ENCODE assay signal across 1 cellular context in the genomic region with DNA sequence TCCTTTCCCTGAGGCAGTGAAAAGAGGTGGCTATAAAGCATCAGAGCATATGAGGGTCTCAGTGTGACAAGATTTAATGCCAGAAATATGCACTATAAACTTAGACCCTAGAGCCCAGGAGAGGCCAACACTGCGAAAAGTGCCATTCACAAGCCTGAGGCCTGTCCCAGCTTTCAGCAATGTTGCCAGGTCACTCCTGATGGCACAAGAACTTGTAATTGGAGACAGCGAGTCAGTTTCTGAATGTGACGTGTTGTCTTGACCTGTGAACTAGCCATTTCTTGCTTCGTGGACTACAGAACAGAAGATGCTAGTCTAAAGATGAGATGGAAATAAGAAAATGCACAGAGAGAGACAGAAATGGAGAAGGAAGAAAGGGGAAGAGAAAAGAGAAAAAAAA.
TF ChIP-seq lines count a peak whose summit lies in the region.

No MANE protein-coding gene starts in this region.

TF ChIP-seq in GM23338, 12 proteins besides CTCF, POLR2A, EP300 and RAD21:
- TF ChIP-seq, protein P1, sequence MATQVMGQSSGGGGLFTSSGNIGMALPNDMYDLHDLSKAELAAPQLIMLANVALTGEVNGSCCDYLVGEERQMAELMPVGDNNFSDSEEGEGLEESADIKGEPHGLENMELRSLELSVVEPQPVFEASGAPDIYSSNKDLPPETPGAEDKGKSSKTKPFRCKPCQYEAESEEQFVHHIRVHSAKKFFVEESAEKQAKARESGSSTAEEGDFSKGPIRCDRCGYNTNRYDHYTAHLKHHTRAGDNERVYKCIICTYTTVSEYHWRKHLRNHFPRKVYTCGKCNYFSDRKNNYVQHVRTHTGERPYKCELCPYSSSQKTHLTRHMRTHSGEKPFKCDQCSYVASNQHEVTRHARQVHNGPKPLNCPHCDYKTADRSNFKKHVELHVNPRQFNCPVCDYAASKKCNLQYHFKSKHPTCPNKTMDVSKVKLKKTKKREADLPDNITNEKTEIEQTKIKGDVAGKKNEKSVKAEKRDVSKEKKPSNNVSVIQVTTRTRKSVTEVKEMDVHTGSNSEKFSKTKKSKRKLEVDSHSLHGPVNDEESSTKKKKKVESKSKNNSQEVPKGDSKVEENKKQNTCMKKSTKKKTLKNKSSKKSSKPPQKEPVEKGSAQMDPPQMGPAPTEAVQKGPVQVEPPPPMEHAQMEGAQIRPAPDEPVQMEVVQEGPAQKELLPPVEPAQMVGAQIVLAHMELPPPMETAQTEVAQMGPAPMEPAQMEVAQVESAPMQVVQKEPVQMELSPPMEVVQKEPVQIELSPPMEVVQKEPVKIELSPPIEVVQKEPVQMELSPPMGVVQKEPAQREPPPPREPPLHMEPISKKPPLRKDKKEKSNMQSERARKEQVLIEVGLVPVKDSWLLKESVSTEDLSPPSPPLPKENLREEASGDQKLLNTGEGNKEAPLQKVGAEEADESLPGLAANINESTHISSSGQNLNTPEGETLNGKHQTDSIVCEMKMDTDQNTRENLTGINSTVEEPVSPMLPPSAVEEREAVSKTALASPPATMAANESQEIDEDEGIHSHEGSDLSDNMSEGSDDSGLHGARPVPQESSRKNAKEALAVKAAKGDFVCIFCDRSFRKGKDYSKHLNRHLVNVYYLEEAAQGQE (IDR thresholded peaks at IDR 0.05; ENCODE audit: unreplicated experiment), result no peak
- no peak for TF ChIP-seq STAT1 (IDR thresholded peaks at IDR 0.05; ENCODE audit: unreplicated experiment)
- no peak for TF ChIP-seq JUNB (IDR thresholded peaks at IDR 0.05; ENCODE audit: unreplicated experiment)
- TF ChIP-seq ZNF114 (CRISPR knock-in tag; IDR thresholded peaks at IDR 0.05), result no peak
- no peak for TF ChIP-seq EZH2phosphoT487 (IDR thresholded peaks at IDR 0.05; ENCODE audit: unreplicated experiment)
- TF ChIP-seq, protein P2, sequence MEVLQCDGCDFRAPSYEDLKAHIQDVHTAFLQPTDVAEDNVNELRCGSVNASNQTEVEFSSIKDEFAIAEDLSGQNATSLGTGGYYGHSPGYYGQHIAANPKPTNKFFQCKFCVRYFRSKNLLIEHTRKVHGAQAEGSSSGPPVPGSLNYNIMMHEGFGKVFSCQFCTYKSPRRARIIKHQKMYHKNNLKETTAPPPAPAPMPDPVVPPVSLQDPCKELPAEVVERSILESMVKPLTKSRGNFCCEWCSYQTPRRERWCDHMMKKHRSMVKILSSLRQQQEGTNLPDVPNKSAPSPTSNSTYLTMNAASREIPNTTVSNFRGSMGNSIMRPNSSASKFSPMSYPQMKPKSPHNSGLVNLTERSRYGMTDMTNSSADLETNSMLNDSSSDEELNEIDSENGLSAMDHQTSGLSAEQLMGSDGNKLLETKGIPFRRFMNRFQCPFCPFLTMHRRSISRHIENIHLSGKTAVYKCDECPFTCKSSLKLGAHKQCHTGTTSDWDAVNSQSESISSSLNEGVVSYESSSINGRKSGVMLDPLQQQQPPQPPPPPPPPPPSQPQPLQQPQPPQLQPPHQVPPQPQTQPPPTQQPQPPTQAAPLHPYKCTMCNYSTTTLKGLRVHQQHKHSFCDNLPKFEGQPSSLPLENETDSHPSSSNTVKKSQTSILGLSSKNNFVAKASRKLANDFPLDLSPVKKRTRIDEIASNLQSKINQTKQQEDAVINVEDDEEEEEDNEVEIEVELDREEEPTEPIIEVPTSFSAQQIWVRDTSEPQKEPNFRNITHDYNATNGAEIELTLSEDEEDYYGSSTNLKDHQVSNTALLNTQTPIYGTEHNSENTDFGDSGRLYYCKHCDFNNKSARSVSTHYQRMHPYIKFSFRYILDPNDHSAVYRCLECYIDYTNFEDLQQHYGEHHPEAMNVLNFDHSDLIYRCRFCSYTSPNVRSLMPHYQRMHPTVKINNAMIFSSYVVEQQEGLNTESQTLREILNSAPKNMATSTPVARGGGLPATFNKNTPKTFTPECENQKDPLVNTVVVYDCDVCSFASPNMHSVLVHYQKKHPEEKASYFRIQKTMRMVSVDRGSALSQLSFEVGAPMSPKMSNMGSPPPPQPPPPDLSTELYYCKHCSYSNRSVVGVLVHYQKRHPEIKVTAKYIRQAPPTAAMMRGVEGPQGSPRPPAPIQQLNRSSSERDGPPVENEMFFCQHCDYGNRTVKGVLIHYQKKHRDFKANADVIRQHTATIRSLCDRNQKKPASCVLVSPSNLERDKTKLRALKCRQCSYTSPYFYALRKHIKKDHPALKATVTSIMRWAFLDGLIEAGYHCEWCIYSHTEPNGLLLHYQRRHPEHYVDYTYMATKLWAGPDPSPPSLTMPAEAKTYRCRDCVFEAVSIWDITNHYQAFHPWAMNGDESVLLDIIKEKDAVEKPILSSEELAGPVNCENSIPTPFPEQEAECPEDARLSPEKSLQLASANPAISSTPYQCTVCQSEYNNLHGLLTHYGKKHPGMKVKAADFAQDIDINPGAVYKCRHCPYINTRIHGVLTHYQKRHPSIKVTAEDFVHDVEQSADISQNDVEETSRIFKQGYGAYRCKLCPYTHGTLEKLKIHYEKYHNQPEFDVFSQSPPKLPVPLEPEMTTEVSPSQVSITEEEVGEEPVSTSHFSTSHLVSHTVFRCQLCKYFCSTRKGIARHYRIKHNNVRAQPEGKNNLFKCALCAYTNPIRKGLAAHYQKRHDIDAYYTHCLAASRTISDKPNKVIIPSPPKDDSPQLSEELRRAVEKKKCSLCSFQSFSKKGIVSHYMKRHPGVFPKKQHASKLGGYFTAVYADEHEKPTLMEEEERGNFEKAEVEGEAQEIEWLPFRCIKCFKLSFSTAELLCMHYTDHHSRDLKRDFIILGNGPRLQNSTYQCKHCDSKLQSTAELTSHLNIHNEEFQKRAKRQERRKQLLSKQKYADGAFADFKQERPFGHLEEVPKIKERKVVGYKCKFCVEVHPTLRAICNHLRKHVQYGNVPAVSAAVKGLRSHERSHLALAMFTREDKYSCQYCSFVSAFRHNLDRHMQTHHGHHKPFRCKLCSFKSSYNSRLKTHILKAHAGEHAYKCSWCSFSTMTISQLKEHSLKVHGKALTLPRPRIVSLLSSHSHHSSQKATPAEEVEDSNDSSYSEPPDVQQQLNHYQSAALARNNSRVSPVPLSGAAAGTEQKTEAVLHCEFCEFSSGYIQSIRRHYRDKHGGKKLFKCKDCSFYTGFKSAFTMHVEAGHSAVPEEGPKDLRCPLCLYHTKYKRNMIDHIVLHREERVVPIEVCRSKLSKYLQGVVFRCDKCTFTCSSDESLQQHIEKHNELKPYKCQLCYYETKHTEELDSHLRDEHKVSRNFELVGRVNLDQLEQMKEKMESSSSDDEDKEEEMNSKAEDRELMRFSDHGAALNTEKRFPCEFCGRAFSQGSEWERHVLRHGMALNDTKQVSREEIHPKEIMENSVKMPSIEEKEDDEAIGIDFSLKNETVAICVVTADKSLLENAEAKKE (CRISPR knock-in tag; IDR thresholded peaks at IDR 0.05), result no peak
- no peak for TF ChIP-seq POLR2AphosphoS5 (IDR thresholded peaks at IDR 0.05; ENCODE audit: low read depth)
- TF ChIP-seq ZNF331 (CRISPR knock-in tag; IDR thresholded peaks at IDR 0.05; ENCODE audit: low read depth), result no peak
- TF ChIP-seq, protein P3, sequence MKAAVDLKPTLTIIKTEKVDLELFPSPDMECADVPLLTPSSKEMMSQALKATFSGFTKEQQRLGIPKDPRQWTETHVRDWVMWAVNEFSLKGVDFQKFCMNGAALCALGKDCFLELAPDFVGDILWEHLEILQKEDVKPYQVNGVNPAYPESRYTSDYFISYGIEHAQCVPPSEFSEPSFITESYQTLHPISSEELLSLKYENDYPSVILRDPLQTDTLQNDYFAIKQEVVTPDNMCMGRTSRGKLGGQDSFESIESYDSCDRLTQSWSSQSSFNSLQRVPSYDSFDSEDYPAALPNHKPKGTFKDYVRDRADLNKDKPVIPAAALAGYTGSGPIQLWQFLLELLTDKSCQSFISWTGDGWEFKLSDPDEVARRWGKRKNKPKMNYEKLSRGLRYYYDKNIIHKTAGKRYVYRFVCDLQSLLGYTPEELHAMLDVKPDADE (IDR thresholded peaks at IDR 0.05), result no peak
- TF ChIP-seq EZH2 (IDR thresholded peaks at IDR 0.05; ENCODE audit: low read depth, unreplicated experiment), result no peak
- no peak for TF ChIP-seq NANOG (IDR thresholded peaks at IDR 0.05; ENCODE audit: borderline replicate concordance)
- TF ChIP-seq CREB1 (CRISPR knock-in tag; IDR thresholded peaks at IDR 0.05; ENCODE audit: low read depth), result no peak
